In genomic region chr13:108176685-108177274, GRCh38 we compare ENCODE assay signal across 9 cellular contexts. TPM values are rescaled to one million over a fixed set of nuclear protein-coding genes. Genes with fewer than 3 reads are reported as not detected.
DNase-seq lines count a peak whose midpoint lies in the region; ATAC-seq and TF ChIP-seq lines count a peak whose summit lies in the region.
"Had no signal": no experiment of that assay in that cellular context is flagged by ENCODE, and none has a peak within 500 bp of the region (broad histone marks: within the 10 kb centered on the region; RNA-seq: fewer than 3 reads in every experiment).

No MANE protein-coding gene starts in this region.

- H3K36me3 ChIP-seq in BE2C: no peaks in the 10 kb centered on the region
- H3K36me3 ChIP-seq in NT2/D1 (ENCODE audit: insufficient read depth, insufficient read length, low read length): no peaks in the 10 kb centered on the region
- no peaks in the 10 kb centered on the region for H3K36me3 ChIP-seq in hepatocyte (replicated peaks; ENCODE audit: insufficient read depth, low read depth)

- peaks cover 8 to 9% of the 10 kb centered on the region in 2 donors for H3K9me3 Mint-ChIP-seq in activated T-cell treated with anti-CD3 and anti-CD28 coated beads, Interleukin-2, amount 50 U/mL, for 72 hours

- no peaks in the 10 kb centered on the region for H4K20me1 ChIP-seq in hepatocyte (ENCODE audit: insufficient read depth, poor library complexity, severe bottlenecking)

- DNase-seq in BE2C (peak; percentile 60), NT2/D1 (ENCODE audit: low read depth, low spot score) (peak; percentile 11), hepatocyte (ENCODE audit: low spot score) (peak; percentile 55), omental fat pad (ENCODE audit: low spot score) (no peak), occipital lobe (lab: John Stamatoyannopoulos, UW) (no peak)
- DNase-seq in activated T-cell treated with anti-CD3 and anti-CD28 coated beads, Interleukin-2, amount 50 U/mL, for 72 hours: peak; percentile 49 to 54
- DNase-seq in stimulated activated CD8-positive, alpha-beta memory T cell treated with anti-CD3 and anti-CD28 coated beads, Interleukin-15, amount 100 ng/mL, for 1 hour (ENCODE audit: low read depth): peak; percentile 32

- H3K4me2 ChIP-seq in hepatocyte: no peak overlapping the region

- no peak overlapping the region for H3K9ac ChIP-seq in NT2/D1 (ENCODE audit: insufficient read length, low read depth)

- peak; percentile 66 for TF ChIP-seq CTCF in BE2C (IDR thresholded peaks at IDR 0.05; ENCODE audit: low read depth, low read length)
- peak; percentile 48 for TF ChIP-seq CTCF in hepatocyte (IDR thresholded peaks at IDR 0.05; ENCODE audit: poor library complexity)
- TF ChIP-seq CTCF in omental fat pad (IDR thresholded peaks at IDR 0.05): no peak

- H3K9me3 ChIP-seq in BE2C: no peaks in the 10 kb centered on the region; the same call in none of the 2 replicates
- H3K9me3 ChIP-seq in NT2/D1 (ENCODE audit: insufficient read depth, low read length): 0 out of 2 replicates have a peak, but pooled peaks cover 6% of the 10 kb centered on the region
- H3K9me3 ChIP-seq in hepatocyte (ENCODE audit: low read depth): no peaks in the 10 kb centered on the region

- no peak overlapping the region for H3K4me3 Mint-ChIP-seq in activated T-cell treated with anti-CD3 and anti-CD28 coated beads, Interleukin-2, amount 50 U/mL, for 72 hours

- H3K27ac Mint-ChIP-seq in activated T-cell treated with anti-CD3 and anti-CD28 coated beads, Interleukin-2, amount 50 U/mL, for 72 hours: no peak overlapping the region

- no peaks in the 10 kb centered on the region for H3K27me3 ChIP-seq in BE2C
- H3K27me3 ChIP-seq in NT2/D1 (ENCODE audit: insufficient read depth, insufficient read length): no peaks in the 10 kb centered on the region
- no peaks in the 10 kb centered on the region for H3K27me3 ChIP-seq in hepatocyte

- H3K9me2 ChIP-seq in hepatocyte (replicated peaks; ENCODE audit: insufficient read depth): no peaks in the 10 kb centered on the region

- H3K36me3 Mint-ChIP-seq in activated T-cell treated with anti-CD3 and anti-CD28 coated beads, Interleukin-2, amount 50 U/mL, for 72 hours (ENCODE audit: insufficient read depth in 2 of 2): peaks cover 4% of the 10 kb centered on the region in 2 donors

- no peak overlapping the region for H3K27ac ChIP-seq in hepatocyte
- H3K27ac ChIP-seq: HL-60 had no signal

- H3K4me1 Mint-ChIP-seq in activated T-cell treated with anti-CD3 and anti-CD28 coated beads, Interleukin-2, amount 50 U/mL, for 72 hours (ENCODE audit: low read depth): no peaks in the 10 kb centered on the region

- H3K4me3 ChIP-seq in BE2C (ENCODE audit: low read depth, low read length) (no peak overlapping the region), NT2/D1 (ENCODE audit: insufficient read length, low read depth) (no peak overlapping the region), hepatocyte (no peak overlapping the region)

- no peaks in the 10 kb centered on the region for H3K4me1 ChIP-seq in BE2C
- H3K4me1 ChIP-seq in NT2/D1 (ENCODE audit: insufficient read depth, insufficient read length): no peaks in the 10 kb centered on the region
- no peaks in the 10 kb centered on the region for H3K4me1 ChIP-seq in hepatocyte (ENCODE audit: insufficient read depth)

- WGBS in hepatocyte (ENCODE audit: low lambda C conversion rate, missing lambda C conversion rate): 56% methylated on average over 8 of the region's 8 CpGs

- ATAC-seq in GM19043 (IDR thresholded peaks at IDR 0.05; ENCODE audit: low read depth, unreplicated experiment) (peak; percentile 63), omental fat pad (ENCODE audit: low FRiP score) (no peak)
- no peak for ATAC-seq in activated T-cell treated with anti-CD3 and anti-CD28 coated beads, Interleukin-2, amount 50 U/mL, for 72 hours (replicated peaks in 1 of 2)

- H3K27me3 Mint-ChIP-seq in activated T-cell treated with anti-CD3 and anti-CD28 coated beads, Interleukin-2, amount 50 U/mL, for 72 hours (ENCODE audit: low read depth): no peaks in the 10 kb centered on the region

- H3K79me2 ChIP-seq in hepatocyte: no peaks in the 10 kb centered on the region

- no peak overlapping the region for H2AFZ ChIP-seq in hepatocyte

RNA-seq across cellular contexts. Expression of gene LIG4, which starts 38.6 kb away (rescaled TPM):
- 15.0 TPM for polyA plus RNA-seq in BE2C (2012; ENCODE audit: insufficient read depth, insufficient read length, low read depth)
- total RNA-seq in activated T-cell treated with anti-CD3 and anti-CD28 coated beads, Interleukin-2, amount 50 U/mL, for 72 hours: 10 to 100 TPM in 1 of 2 donors, 1 to 10 TPM in 1; 10.0 to 10.3 TPM
- total RNA-seq in hepatocyte (18.8 and 19.2 TPM in 2 replicates), omental fat pad (10 to 100 TPM in 1 of 4 donors, 1 to 10 TPM in 3; 8.0 to 11.2 (median 9.2) TPM), occipital lobe (19.8 TPM)
- polyA plus RNA-seq in hepatocyte: 5.3 and 6.1 TPM in 2 replicates

RNA-seq across cellular contexts. Expression of gene ABHD13, which starts 41.4 kb away (rescaled TPM):
- 8.8 TPM for polyA plus RNA-seq in BE2C (2012; ENCODE audit: insufficient read depth, insufficient read length, low read depth)
- total RNA-seq in activated T-cell treated with anti-CD3 and anti-CD28 coated beads, Interleukin-2, amount 50 U/mL, for 72 hours: 1 to 10 TPM; 5.3 to 6.5 TPM
- total RNA-seq in hepatocyte (14.3 and 17.8 TPM in 2 replicates), omental fat pad (10 to 100 TPM in 2 of 4 donors, 1 to 10 TPM in 2; 9.0 to 15.3 (median 11.3) TPM), occipital lobe (19.7 TPM)
- 8.1 and 10.0 TPM in 2 replicates for polyA plus RNA-seq in hepatocyte

Comparison
In these comparisons a context has a peak if more than half of its experiments do, and no peak if none do; other contexts are left out.
1. DNase-seq: peak in BE2C (single experiment), NT2/D1 (single experiment), activated T-cell treated with anti-CD3 and anti-CD28 coated beads, Interleukin-2, amount 50 U/mL, for 72 hours (2 of 2), hepatocyte (single experiment) and stimulated activated CD8-positive, alpha-beta memory T cell treated with anti-CD3 and anti-CD28 coated beads, Interleukin-15, amount 100 ng/mL, for 1 hour (single experiment); none in omental fat pad (single experiment) and occipital lobe (single experiment).
2. CTCF ChIP-seq: peak in BE2C (single experiment) and hepatocyte (single experiment); none in omental fat pad (0 of 3).